Comparison of ENCODE assay signal across 1 cellular context in the genomic region with DNA sequence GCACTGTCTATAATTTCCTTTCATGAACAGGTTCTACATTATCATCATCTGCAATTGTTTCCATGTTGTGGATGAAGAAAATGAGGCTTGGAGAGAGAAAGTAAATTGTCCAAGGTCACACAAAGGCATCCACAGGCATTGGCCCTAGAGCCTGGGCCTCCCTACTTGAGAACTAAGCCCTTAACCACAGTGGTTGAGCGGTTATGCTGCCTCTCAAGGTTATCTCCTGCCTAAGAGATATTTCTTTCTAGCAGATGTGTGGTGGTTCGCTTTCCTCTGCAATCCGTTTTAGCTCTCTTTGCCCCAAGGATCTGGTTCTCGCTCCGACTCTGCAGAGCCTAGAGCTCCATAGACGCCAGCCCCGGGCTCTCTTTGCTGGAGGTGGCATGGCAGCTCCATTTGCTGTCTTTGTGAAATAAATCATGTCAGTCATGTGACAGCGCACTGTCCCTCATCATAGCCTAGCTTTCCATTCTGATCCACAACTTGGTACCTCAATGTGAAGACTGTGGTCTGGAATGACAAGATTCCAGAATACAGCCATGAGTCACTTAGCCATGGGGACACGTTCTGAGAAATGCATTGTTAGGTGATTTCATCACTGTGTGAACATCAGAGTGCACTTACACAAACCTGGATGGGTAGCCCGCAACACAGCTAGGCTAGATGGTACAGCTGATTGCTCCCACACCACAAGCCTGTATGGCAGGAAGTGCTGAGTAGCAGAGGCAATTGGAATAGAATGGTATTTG.
TF ChIP-seq lines count a peak whose summit lies in the region.

No MANE protein-coding gene starts in this region.

TF ChIP-seq in K562, 482 proteins besides CTCF, POLR2A, EP300 and RAD21:
- TF ChIP-seq CTBP1 (IDR thresholded peaks at IDR 0.05; ENCODE audit: borderline replicate concordance) (peak; percentile 56; the same call in 1 of the 2 replicates), NCOA6 (IDR thresholded peaks at IDR 0.05) (no peak), ZNF217 (CRISPR knock-in tag; IDR thresholded peaks at IDR 0.05) (no peak), RBM22 (IDR thresholded peaks at IDR 0.05; ENCODE audit: low read depth, low read length, poor library complexity, severe bottlenecking) (no peak), ZNF584 (CRISPR knock-in tag; IDR thresholded peaks at IDR 0.05; ENCODE audit: low read depth) (0 out of 2 replicates have a peak, but pooled peaks have one; percentile 19), MEIS2 (IDR thresholded peaks at IDR 0.05; ENCODE audit: partially characterized antibody) (peak; percentile 86), JUND (IDR thresholded peaks at IDR 0.05; ENCODE audit: borderline replicate concordance, low read depth, low read length) (peak; percentile 47; the same call in 1 of the 2 replicates), JUND (tag; IDR thresholded peaks at IDR 0.05; ENCODE audit: borderline replicate concordance, low read depth, low read length) (no peak), FOSL1 (tag; conservative IDR thresholded peaks at IDR 0.05) (peak; percentile 77), SMAD4 (CRISPR knock-in tag; conservative IDR thresholded peaks at IDR 0.05) (no peak), CEBPB (tag; IDR thresholded peaks at IDR 0.05) (peak; percentile 56), ZNF668 (CRISPR knock-in tag; IDR thresholded peaks at IDR 0.05) (no peak), ATF1 (CRISPR knock-in tag; IDR thresholded peaks at IDR 0.05) (no peak), ATF1 (tag; IDR thresholded peaks at IDR 0.05) (peak; percentile 40; the same call in 1 of the 2 replicates), CREB1 (IDR thresholded peaks at IDR 0.05) (no peak), CREB1 (CRISPR knock-in tag; IDR thresholded peaks at IDR 0.05) (peak; percentile 30; the same call in 1 of the 2 replicates), CHD1 (IDR thresholded peaks at IDR 0.05; ENCODE audit: low read length) (no peak), ZFX (CRISPR knock-in tag; IDR thresholded peaks at IDR 0.05) (no peak), ATF7 (IDR thresholded peaks at IDR 0.05) (0 out of 2 replicates have a peak, but pooled peaks have one; percentile 22), MECOM (CRISPR knock-in tag; IDR thresholded peaks at IDR 0.05) (peak; percentile 67), ETV6 (IDR thresholded peaks at IDR 0.05; ENCODE audit: borderline replicate concordance in 1 of 2, low read depth in 2 of 2, low read length in 1 of 2) (no peak), ETV6 (CRISPR knock-in tag; IDR thresholded peaks at IDR 0.05; ENCODE audit: borderline replicate concordance) (no peak), CEBPG (CRISPR knock-in tag; IDR thresholded peaks at IDR 0.05) (peak; percentile 30; the same call in 1 of the 2 replicates), CEBPG (tag; conservative IDR thresholded peaks at IDR 0.05 in 1 of 2, IDR thresholded peaks at IDR 0.05 in 1 of 2) (peak in 1 of 2 experiments; percentile 88; a peak in 3 of 4 replicates), CHD2 (IDR thresholded peaks at IDR 0.05; ENCODE audit: low read depth, low read length) (no peak), NCOA1 (IDR thresholded peaks at IDR 0.05; ENCODE audit: low read depth) (no peak)
- TF ChIP-seq, protein P1, sequence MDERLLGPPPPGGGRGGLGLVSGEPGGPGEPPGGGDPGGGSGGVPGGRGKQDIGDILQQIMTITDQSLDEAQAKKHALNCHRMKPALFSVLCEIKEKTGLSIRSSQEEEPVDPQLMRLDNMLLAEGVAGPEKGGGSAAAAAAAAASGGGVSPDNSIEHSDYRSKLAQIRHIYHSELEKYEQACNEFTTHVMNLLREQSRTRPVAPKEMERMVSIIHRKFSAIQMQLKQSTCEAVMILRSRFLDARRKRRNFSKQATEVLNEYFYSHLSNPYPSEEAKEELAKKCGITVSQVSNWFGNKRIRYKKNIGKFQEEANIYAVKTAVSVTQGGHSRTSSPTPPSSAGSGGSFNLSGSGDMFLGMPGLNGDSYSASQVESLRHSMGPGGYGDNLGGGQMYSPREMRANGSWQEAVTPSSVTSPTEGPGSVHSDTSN (CRISPR knock-in tag; IDR thresholded peaks at IDR 0.05; ENCODE audit: low read depth): no peak
- TF ChIP-seq, protein P1 (tag; conservative IDR thresholded peaks at IDR 0.05; ENCODE audit: low read depth): peak; percentile 77
- TF ChIP-seq, protein P2, sequence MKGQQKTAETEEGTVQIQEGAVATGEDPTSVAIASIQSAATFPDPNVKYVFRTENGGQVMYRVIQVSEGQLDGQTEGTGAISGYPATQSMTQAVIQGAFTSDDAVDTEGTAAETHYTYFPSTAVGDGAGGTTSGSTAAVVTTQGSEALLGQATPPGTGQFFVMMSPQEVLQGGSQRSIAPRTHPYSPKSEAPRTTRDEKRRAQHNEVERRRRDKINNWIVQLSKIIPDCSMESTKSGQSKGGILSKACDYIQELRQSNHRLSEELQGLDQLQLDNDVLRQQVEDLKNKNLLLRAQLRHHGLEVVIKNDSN (CRISPR knock-in tag; IDR thresholded peaks at IDR 0.05): peak; percentile 23; the same call in 1 of the 2 replicates
- TF ChIP-seq, protein P3, sequence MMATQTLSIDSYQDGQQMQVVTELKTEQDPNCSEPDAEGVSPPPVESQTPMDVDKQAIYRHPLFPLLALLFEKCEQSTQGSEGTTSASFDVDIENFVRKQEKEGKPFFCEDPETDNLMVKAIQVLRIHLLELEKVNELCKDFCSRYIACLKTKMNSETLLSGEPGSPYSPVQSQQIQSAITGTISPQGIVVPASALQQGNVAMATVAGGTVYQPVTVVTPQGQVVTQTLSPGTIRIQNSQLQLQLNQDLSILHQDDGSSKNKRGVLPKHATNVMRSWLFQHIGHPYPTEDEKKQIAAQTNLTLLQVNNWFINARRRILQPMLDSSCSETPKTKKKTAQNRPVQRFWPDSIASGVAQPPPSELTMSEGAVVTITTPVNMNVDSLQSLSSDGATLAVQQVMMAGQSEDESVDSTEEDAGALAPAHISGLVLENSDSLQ (IDR thresholded peaks at IDR 0.05): peak; percentile 81
- TF ChIP-seq, protein P4, sequence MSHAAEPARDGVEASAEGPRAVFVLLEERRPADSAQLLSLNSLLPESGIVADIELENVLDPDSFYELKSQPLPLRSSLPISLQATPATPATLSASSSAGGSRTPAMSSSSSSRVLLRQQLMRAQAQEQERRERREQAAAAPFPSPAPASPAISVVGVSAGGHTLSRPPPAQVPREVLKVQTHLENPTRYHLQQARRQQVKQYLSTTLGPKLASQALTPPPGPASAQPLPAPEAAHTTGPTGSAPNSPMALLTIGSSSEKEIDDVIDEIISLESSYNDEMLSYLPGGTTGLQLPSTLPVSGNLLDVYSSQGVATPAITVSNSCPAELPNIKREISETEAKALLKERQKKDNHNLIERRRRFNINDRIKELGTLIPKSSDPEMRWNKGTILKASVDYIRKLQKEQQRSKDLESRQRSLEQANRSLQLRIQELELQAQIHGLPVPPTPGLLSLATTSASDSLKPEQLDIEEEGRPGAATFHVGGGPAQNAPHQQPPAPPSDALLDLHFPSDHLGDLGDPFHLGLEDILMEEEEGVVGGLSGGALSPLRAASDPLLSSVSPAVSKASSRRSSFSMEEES (CRISPR knock-in tag; IDR thresholded peaks at IDR 0.05): peak; percentile 71
- TF ChIP-seq, protein P5, sequence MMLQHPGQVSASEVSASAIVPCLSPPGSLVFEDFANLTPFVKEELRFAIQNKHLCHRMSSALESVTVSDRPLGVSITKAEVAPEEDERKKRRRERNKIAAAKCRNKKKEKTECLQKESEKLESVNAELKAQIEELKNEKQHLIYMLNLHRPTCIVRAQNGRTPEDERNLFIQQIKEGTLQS (IDR thresholded peaks at IDR 0.05): peak; percentile 82
- TF ChIP-seq, protein P5 (CRISPR knock-in tag; conservative IDR thresholded peaks at IDR 0.05): no peak
- TF ChIP-seq, protein P6, sequence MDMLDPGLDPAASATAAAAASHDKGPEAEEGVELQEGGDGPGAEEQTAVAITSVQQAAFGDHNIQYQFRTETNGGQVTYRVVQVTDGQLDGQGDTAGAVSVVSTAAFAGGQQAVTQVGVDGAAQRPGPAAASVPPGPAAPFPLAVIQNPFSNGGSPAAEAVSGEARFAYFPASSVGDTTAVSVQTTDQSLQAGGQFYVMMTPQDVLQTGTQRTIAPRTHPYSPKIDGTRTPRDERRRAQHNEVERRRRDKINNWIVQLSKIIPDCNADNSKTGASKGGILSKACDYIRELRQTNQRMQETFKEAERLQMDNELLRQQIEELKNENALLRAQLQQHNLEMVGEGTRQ (CRISPR knock-in tag; IDR thresholded peaks at IDR 0.05): peak; percentile 36; the same call in 1 of the 2 replicates
- TF ChIP-seq, protein P7, sequence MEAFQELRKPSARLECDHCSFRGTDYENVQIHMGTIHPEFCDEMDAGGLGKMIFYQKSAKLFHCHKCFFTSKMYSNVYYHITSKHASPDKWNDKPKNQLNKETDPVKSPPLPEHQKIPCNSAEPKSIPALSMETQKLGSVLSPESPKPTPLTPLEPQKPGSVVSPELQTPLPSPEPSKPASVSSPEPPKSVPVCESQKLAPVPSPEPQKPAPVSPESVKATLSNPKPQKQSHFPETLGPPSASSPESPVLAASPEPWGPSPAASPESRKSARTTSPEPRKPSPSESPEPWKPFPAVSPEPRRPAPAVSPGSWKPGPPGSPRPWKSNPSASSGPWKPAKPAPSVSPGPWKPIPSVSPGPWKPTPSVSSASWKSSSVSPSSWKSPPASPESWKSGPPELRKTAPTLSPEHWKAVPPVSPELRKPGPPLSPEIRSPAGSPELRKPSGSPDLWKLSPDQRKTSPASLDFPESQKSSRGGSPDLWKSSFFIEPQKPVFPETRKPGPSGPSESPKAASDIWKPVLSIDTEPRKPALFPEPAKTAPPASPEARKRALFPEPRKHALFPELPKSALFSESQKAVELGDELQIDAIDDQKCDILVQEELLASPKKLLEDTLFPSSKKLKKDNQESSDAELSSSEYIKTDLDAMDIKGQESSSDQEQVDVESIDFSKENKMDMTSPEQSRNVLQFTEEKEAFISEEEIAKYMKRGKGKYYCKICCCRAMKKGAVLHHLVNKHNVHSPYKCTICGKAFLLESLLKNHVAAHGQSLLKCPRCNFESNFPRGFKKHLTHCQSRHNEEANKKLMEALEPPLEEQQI (IDR thresholded peaks at IDR 0.05): no peak
- TF ChIP-seq, protein P8, sequence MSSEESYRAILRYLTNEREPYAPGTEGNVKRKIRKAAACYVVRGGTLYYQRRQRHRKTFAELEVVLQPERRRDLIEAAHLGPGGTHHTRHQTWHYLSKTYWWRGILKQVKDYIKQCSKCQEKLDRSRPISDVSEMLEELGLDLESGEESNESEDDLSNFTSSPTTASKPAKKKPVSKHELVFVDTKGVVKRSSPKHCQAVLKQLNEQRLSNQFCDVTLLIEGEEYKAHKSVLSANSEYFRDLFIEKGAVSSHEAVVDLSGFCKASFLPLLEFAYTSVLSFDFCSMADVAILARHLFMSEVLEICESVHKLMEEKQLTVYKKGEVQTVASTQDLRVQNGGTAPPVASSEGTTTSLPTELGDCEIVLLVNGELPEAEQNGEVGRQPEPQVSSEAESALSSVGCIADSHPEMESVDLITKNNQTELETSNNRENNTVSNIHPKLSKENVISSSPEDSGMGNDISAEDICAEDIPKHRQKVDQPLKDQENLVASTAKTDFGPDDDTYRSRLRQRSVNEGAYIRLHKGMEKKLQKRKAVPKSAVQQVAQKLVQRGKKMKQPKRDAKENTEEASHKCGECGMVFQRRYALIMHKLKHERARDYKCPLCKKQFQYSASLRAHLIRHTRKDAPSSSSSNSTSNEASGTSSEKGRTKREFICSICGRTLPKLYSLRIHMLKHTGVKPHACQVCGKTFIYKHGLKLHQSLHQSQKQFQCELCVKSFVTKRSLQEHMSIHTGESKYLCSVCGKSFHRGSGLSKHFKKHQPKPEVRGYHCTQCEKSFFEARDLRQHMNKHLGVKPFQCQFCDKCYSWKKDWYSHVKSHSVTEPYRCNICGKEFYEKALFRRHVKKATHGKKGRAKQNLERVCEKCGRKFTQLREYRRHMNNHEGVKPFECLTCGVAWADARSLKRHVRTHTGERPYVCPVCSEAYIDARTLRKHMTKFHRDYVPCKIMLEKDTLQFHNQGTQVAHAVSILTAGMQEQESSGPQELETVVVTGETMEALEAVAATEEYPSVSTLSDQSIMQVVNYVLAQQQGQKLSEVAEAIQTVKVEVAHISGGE (CRISPR knock-in tag; IDR thresholded peaks at IDR 0.05): no peak
- TF ChIP-seq, protein P9, sequence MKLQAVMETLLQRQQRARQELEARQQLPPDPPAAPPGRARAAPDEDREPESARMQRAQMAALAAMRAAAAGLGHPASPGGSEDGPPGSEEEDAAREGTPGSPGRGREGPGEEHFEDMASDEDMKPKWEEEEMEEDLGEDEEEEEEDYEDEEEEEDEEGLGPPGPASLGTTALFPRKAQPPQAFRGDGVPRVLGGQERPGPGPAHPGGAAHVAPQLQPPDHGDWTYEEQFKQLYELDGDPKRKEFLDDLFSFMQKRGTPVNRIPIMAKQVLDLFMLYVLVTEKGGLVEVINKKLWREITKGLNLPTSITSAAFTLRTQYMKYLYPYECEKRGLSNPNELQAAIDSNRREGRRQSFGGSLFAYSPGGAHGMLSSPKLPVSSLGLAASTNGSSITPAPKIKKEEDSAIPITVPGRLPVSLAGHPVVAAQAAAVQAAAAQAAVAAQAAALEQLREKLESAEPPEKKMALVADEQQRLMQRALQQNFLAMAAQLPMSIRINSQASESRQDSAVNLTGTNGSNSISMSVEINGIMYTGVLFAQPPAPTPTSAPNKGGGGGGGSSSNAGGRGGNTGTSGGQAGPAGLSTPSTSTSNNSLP (IDR thresholded peaks at IDR 0.05; ENCODE audit: borderline replicate concordance, low read depth, low read length): no peak
- TF ChIP-seq, protein P10, sequence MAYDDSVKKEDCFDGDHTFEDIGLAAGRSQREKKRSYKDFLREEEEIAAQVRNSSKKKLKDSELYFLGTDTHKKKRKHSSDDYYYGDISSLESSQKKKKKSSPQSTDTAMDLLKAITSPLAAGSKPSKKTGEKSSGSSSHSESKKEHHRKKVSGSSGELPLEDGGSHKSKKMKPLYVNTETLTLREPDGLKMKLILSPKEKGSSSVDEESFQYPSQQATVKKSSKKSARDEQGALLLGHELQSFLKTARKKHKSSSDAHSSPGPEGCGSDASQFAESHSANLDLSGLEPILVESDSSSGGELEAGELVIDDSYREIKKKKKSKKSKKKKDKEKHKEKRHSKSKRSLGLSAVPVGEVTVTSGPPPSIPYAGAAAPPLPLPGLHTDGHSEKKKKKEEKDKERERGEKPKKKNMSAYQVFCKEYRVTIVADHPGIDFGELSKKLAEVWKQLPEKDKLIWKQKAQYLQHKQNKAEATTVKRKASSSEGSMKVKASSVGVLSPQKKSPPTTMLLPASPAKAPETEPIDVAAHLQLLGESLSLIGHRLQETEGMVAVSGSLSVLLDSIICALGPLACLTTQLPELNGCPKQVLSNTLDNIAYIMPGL (CRISPR knock-in tag; IDR thresholded peaks at IDR 0.05): no peak
